9 cellular contexts compared by ENCODE assay signal in genomic region chr7:81317741-81318140, GRCh38.
"Had no signal": no experiment of that assay in that cellular context is flagged by ENCODE, and none has a peak within 500 bp of the region (broad histone marks: within the 10 kb centered on the region; RNA-seq: fewer than 3 reads in every experiment).

No MANE protein-coding gene starts in this region.

- H3K9me3 ChIP-seq: HAP-1 had no signal

- DNase-seq: GM23248, GOT3, H7, HFFc6, IMR-90 had no signal

- H3K9me3 Mint-ChIP-seq: HFFc6 had no signal

- H3K27ac Mint-ChIP-seq: HFFc6 had no signal

- H2AFZ ChIP-seq: GM23248 had no signal

- H3K4me1 ChIP-seq: HAP-1 had no signal

- ATAC-seq: HCT116, K562 had no signal

- H3K27ac ChIP-seq: GM23248 had no signal

- H3K36me3 ChIP-seq: HAP-1 had no signal

- H3K9ac ChIP-seq: GM23248 had no signal

- FAIRE-seq: HTR-8/SVneo, K562 had no signal

- H3K4me3 ChIP-seq: GM23248, HAP-1, K562 had no signal

- H3K4me3 Mint-ChIP-seq: HFFc6 had no signal
